In genomic region chr4:185772391-185773093, GRCh38 we compare ENCODE assay signal across 17 cellular contexts. TPM values are rescaled to one million over a fixed set of nuclear protein-coding genes. Genes with fewer than 3 reads are reported as not detected.
DNase-seq lines count a peak whose midpoint lies in the region; ATAC-seq, FAIRE-seq and TF ChIP-seq lines count a peak whose summit lies in the region.
"Had no signal": no experiment of that assay in that cellular context is flagged by ENCODE, and none has a peak within 500 bp of the region (broad histone marks: within the 10 kb centered on the region; RNA-seq: fewer than 3 reads in every experiment).

No MANE protein-coding gene starts in this region.

- no peaks in the 10 kb centered on the region for H3K36me3 ChIP-seq in mammary epithelial cell (ENCODE audit: insufficient read depth, low read length)
- no peaks in the 10 kb centered on the region for H3K36me3 ChIP-seq in endocrine pancreas (ENCODE audit: control insufficient read depth, insufficient read depth, low read length)
- H3K36me3 ChIP-seq in neural progenitor cell = no peaks in the 10 kb centered on the region
- H3K36me3 ChIP-seq in transverse colon = no peaks in the 10 kb centered on the region

- TF ChIP-seq EP300 in transverse colon (IDR thresholded peaks at IDR 0.05; ENCODE audit: low read depth) = no peak

- H3K9ac ChIP-seq in mammary epithelial cell (ENCODE audit: insufficient read depth, low read length) (no peak overlapping the region), endocrine pancreas (ENCODE audit: control insufficient read depth, insufficient read depth, low read length) (peak overlapping the region; percentile 24), neural progenitor cell (no peak overlapping the region)

- peaks cover 28% of the 10 kb centered on the region for H3K4me1 Mint-ChIP-seq in MCF 10A (ENCODE audit: insufficient read depth, unreplicated experiment)
- peaks cover 41% of the 10 kb centered on the region for H3K4me1 Mint-ChIP-seq in neural progenitor cell

- intact Hi-C loops in MCF 10A (cut with micrococcal nuclease) (loop anchor here (5.0 kb wide), 1 partner anchor 35 kb away; no protein-coding TSS in a partner anchor), mammary epithelial cell (cut with micrococcal nuclease) (no loop called here), transverse colon (cut with DNase I; ENCODE audit: low total_unique reads) (no loop called here)

- dilution Hi-C loops in mammary epithelial cell (cut with HindIII; ENCODE audit: low sequenced_read_pairs) = no loop called here

- CTCF ChIA-PET in MCF 10A (lab: Yijun Ruan, JAX) = interaction anchor here (0.6 to 1.7 kb wide), 4 partner anchors 11 to 267 kb away, joined by 3 to 7 read pairs (median 3); no protein-coding TSS in a partner anchor
- CTCF ChIA-PET in mammary epithelial cell (lab: Charles Lee; ENCODE audit: low non-redundant PET) = no interaction called here

- ATAC-seq in HG03097 (IDR thresholded peaks at IDR 0.05; ENCODE audit: low FRiP score, unreplicated experiment) = no peak

- H3K9me3 ChIP-seq in mammary epithelial cell (replicated peaks; ENCODE audit: insufficient read depth, low read length) = no peaks in the 10 kb centered on the region
- H3K9me3 ChIP-seq in endocrine pancreas (ENCODE audit: control insufficient read depth, low read length) = no peaks in the 10 kb centered on the region
- no peaks in the 10 kb centered on the region for H3K9me3 ChIP-seq in neural progenitor cell (ENCODE audit: low read depth)
- no peaks in the 10 kb centered on the region for H3K9me3 ChIP-seq in transverse colon

- peak overlapping the region; percentile 50 for H3K27ac Mint-ChIP-seq in MCF 10A (ENCODE audit: low read depth, unreplicated experiment)
- H3K27ac Mint-ChIP-seq in neural progenitor cell = peak overlapping the region; percentile 21
- H3K27ac Mint-ChIP-seq: CD4-positive, CD25-positive, alpha-beta regulatory T cell; dendritic cell treated with granulocyte-macrophage colony-stimulating factor and Interleukin-4, amounts not matched to agents 40 ng/mL and 50 ng/mL, for 4 days; mesothelial cell of epicardium had no signal

- 86% methylated on average over 10 of the region's 12 CpGs for WGBS in mammary epithelial cell (ENCODE audit: low coverage, missing lambda C conversion rate)
- 82 to 88% methylated on average over 9 to 12 of the region's 12 CpGs for WGBS in transverse colon (ENCODE audit: low coverage in 1 of 2), 2 donors

- TF ChIP-seq POLR2A in transverse colon (IDR thresholded peaks at IDR 0.05) (no peak), H54 (IDR thresholded peaks at IDR 0.05; ENCODE audit: low read depth, low read length) (no peak)

- no peak for TF ChIP-seq CTCF in MCF 10A (IDR thresholded peaks at IDR 0.05; ENCODE audit: unreplicated experiment)
- no peak for TF ChIP-seq CTCF in mammary epithelial cell (conservative IDR thresholded peaks at IDR 0.05 in 1 of 2, IDR thresholded peaks at IDR 0.05 in 1 of 2; ENCODE audit: extremely low read depth in 1 of 2, insufficient read depth in 1 of 2, low read depth in 1 of 2, low read length in 2 of 2)
- TF ChIP-seq CTCF in neural progenitor cell (IDR thresholded peaks at IDR 0.05) = no peak
- TF ChIP-seq CTCF in transverse colon (IDR thresholded peaks at IDR 0.05) = no peak

- H3K4me3 Mint-ChIP-seq in MCF 10A (ENCODE audit: unreplicated experiment) (peak overlapping the region; percentile 60), neural progenitor cell (no peak overlapping the region)
- H3K4me3 Mint-ChIP-seq: CD4-positive, CD25-positive, alpha-beta regulatory T cell; dendritic cell treated with granulocyte-macrophage colony-stimulating factor and Interleukin-4, amounts not matched to agents 40 ng/mL and 50 ng/mL, for 4 days had no signal

- no peak for FAIRE-seq in H54 (lab: Jason Lieb, UNC)

- no peaks in the 10 kb centered on the region for H3K27me3 ChIP-seq in mammary epithelial cell (ENCODE audit: insufficient read depth, low read length)
- H3K27me3 ChIP-seq in endocrine pancreas (ENCODE audit: control insufficient read depth, insufficient read depth, low read length) = no peaks in the 10 kb centered on the region
- H3K27me3 ChIP-seq in neural progenitor cell = no peaks in the 10 kb centered on the region
- H3K27me3 ChIP-seq in transverse colon = no peaks in the 10 kb centered on the region

- H3K27ac ChIP-seq in mammary epithelial cell (ENCODE audit: insufficient read depth, low read depth, low read length) = no peak overlapping the region
- H3K27ac ChIP-seq in neural progenitor cell = no peak overlapping the region
- peak overlapping the region in 3 of 4 donors; percentile 4 to 62 (median 60) for H3K27ac ChIP-seq in transverse colon
- H3K27ac ChIP-seq: 22Rv1 had no signal

- no peak overlapping the region for H3K4me3 ChIP-seq in mammary epithelial cell (replicated peaks in 1 of 3; ENCODE audit: insufficient read depth in 1 of 3, low read depth in 2 of 3, low read length in 3 of 3)
- H3K4me3 ChIP-seq in endocrine pancreas (ENCODE audit: control insufficient read depth, insufficient read depth, low read length) = peak overlapping the region; percentile 70
- H3K4me3 ChIP-seq in neural progenitor cell = no peak overlapping the region
- H3K4me3 ChIP-seq in transverse colon = peak overlapping the region in 1 of 4 donors; percentile 27

- H3K9me3 Mint-ChIP-seq in MCF 10A (ENCODE audit: unreplicated experiment) (no peaks in the 10 kb centered on the region), neural progenitor cell (peaks cover 7% of the 10 kb centered on the region)
- H3K9me3 Mint-ChIP-seq: dendritic cell treated with granulocyte-macrophage colony-stimulating factor and Interleukin-4, amounts not matched to agents 40 ng/mL and 50 ng/mL, for 4 days had no signal

- H3K27me3 Mint-ChIP-seq in MCF 10A (ENCODE audit: insufficient read depth, unreplicated experiment) (no peaks in the 10 kb centered on the region), neural progenitor cell (ENCODE audit: insufficient read depth, low read depth) (no peaks in the 10 kb centered on the region)

- POLR2A ChIA-PET in MCF 10A (lab: Yijun Ruan, JAX) = interaction anchor here (0.5 to 1.8 kb wide), 5 partner anchors 10 to 656 kb away, joined by 3 to 6 read pairs (median 4); no protein-coding TSS in a partner anchor

- H3K4me1 ChIP-seq in mammary epithelial cell (ENCODE audit: insufficient read depth, low read length) (no peaks in the 10 kb centered on the region), endocrine pancreas (ENCODE audit: control insufficient read depth, insufficient read depth, low read length) (peaks cover 4% of the 10 kb centered on the region), neural progenitor cell (peaks cover 28% of the 10 kb centered on the region), transverse colon (peaks cover 5 to 28% (median 20%) of the 10 kb centered on the region in 4 donors)

- H3K36me3 Mint-ChIP-seq in MCF 10A (ENCODE audit: insufficient read depth, unreplicated experiment) (no peaks in the 10 kb centered on the region), neural progenitor cell (peaks cover 21% of the 10 kb centered on the region)
- H3K36me3 Mint-ChIP-seq: CD4-positive, CD25-positive, alpha-beta regulatory T cell; mesothelial cell of epicardium had no signal

- no peaks in the 10 kb centered on the region for H4K20me1 ChIP-seq in mammary epithelial cell (ENCODE audit: insufficient read depth, low read length)
- no peaks in the 10 kb centered on the region for H4K20me1 ChIP-seq in neural progenitor cell (ENCODE audit: low read depth)

- H2AFZ ChIP-seq in mammary epithelial cell (ENCODE audit: low read depth, low read length) (no peak overlapping the region), neural progenitor cell (replicated peaks) (no peak overlapping the region)

- BruUV-seq in MCF 10A (replicated peaks; lab: Mats Ljungman, UMichigan) (no TSS peak), mammary epithelial cell (replicated peaks; lab: Mats Ljungman, UMichigan) (no TSS peak)

- in situ Hi-C loops in mammary epithelial cell (cut with MboI; ENCODE audit: low sequenced_read_pairs in 2 of 2) = no loop called here
- in situ Hi-C loops in transverse colon (cut with MboI; ENCODE audit: low pct_ligation_motif_present in 1 of 4, low pct_unique_long_range_greater_than_20kb in 1 of 4, low sequenced_read_pairs in 3 of 4) = no loop called here
- in situ Hi-C loops in G401 (cut with HindIII; ENCODE audit: low sequenced_read_pairs) = no loop called here

- DNase-seq in MCF 10A (ENCODE audit: unreplicated experiment) (no peak), mammary epithelial cell (no peak), neural progenitor cell (ENCODE audit: low spot score) (no peak), transverse colon (no peak), G401 (ENCODE audit: low spot score) (no peak), H54 (ENCODE audit: insufficient read length, low spot score) (no peak)
- DNase-seq: activated CD4-positive, alpha-beta T cell treated with anti-CD3 and anti-CD28 coated beads for 4 hours; CD4-positive, CD25-positive, alpha-beta regulatory T cell; NCI-H2081 treated with DMSO at 0.1 percent for 48 hours; NCI-H774; posterior cingulate gyrus; stimulated activated CD4-positive, alpha-beta T cell treated with anti-CD3 and anti-CD28 coated beads, Interleukin-1b, Interleukin-23, amount 100 ng/mL, for 48 hours had no signal

- no peaks in the 10 kb centered on the region for H3K79me2 ChIP-seq in mammary epithelial cell (ENCODE audit: insufficient read depth, low read length)
- H3K79me2 ChIP-seq in neural progenitor cell (ENCODE audit: low read depth) = peaks cover 9% of the 10 kb centered on the region

- peaks cover 11% of the 10 kb centered on the region for H3F3A ChIP-seq in neural progenitor cell (ENCODE audit: low read depth)

- H3K4me2 ChIP-seq in mammary epithelial cell (ENCODE audit: insufficient read depth, low read depth, low read length) = no peak overlapping the region
- no peak overlapping the region for H3K4me2 ChIP-seq in neural progenitor cell

RNA-seq across cellular contexts. Expression of gene SORBS2, which starts 39.5 kb away (rescaled TPM):
- 19.3 and 29.1 TPM in 2 replicates for total RNA-seq in MCF 10A (2022)
- total RNA-seq in mammary epithelial cell = 1 to 10 TPM; 5.6 to 8.5 TPM
- 3.6 TPM for polyA plus RNA-seq in mammary epithelial cell
- polyA minus RNA-seq in mammary epithelial cell = not detected
- total RNA-seq in neural progenitor cell (ENCODE audit: low replicate concordance) = 13.5 and 15.7 TPM in 2 replicates
- total RNA-seq in transverse colon = 100 to 1,000 TPM in 3 of 4 donors, 10 to 100 TPM in 1; 92.7 to 234 (median 122) TPM
- 16.3 and 39.7 TPM in 2 replicates for total RNA-seq in G401 (2014; rRNA removed; shearing (Covaris generic))
- polyA plus RNA-seq: CD4-positive, CD25-positive, alpha-beta regulatory T cell had no signal

Comparison
In these comparisons a context has a peak if more than half of its experiments do, and no peak if none do; other contexts are left out.
1. H3K27ac ChIP-seq: peak in transverse colon (3 of 4); none in mammary epithelial cell (single experiment) and neural progenitor cell (single experiment).